Comparison of ENCODE assay signal across 20 cellular contexts in the genomic region with DNA sequence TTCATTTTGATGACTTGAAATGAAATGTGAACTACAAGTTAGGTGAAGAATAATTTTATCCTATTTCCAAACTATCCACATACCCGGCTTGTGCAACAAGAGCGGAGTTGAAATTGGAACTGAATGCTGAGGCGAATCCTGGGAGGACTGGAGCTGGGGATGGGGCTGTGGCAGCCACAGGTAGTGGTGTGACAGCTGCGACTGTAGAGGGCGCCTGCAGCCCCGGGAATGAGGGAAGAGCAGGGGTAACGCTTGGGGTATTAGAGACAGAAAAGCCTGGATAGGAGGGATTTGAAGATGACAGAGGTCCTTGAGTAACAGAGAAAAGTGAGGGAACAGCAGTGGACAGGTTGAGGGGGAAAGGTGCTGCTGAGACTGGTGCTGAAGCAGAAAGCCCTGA. TPM values are rescaled to one million over a fixed set of nuclear protein-coding genes. Genes with fewer than 3 reads are reported as not detected.
DNase-seq lines count a peak whose midpoint lies in the region; ATAC-seq, FAIRE-seq and TF ChIP-seq lines count a peak whose summit lies in the region.
"Had no signal": no experiment of that assay in that cellular context is flagged by ENCODE, and none has a peak within 500 bp of the region (broad histone marks: within the 10 kb centered on the region; RNA-seq: fewer than 3 reads in every experiment).

No MANE protein-coding gene starts in this region.

- H3K4me3 Mint-ChIP-seq in Caco-2 (ENCODE audit: unreplicated experiment): no peak overlapping the region
- H3K4me3 Mint-ChIP-seq: activated naive CD8-positive, alpha-beta T cell treated with anti-CD3 and anti-CD28 coated beads, Interleukin-2, amount 10 ng/mL, durations not matched to agents 7 days and 5 days; T-helper 2 cell treated with Interferon-gamma antibody and Interleukin-4, amounts not matched to agents 5 μg/mL and 100 μg/mL, for 36 hours had no signal

- H3K36me3 Mint-ChIP-seq in Caco-2 (ENCODE audit: insufficient read depth, unreplicated experiment): peaks cover 75% of the 10 kb centered on the region

- H3K27me3 ChIP-seq in Caco-2 (replicated peaks; ENCODE audit: control insufficient read depth, insufficient read depth, low read length): no peaks in the 10 kb centered on the region
- no peaks in the 10 kb centered on the region for H3K27me3 ChIP-seq in bronchial epithelial cell (ENCODE audit: control insufficient read depth, insufficient read depth, low read length)
- H3K27me3 ChIP-seq: BLaER1 treated with 17β-estradiol and CSF1 and Interleukin-3, amounts not matched to agents 10 nM and 100 nM had no signal

- no peaks in the 10 kb centered on the region for H3K4me1 ChIP-seq in Caco-2
- H3K4me1 ChIP-seq: BLaER1 treated with 17β-estradiol and CSF1 and Interleukin-3, amounts not matched to agents 10 nM and 100 nM had no signal

- no peaks in the 10 kb centered on the region for H3K27me3 Mint-ChIP-seq in Caco-2 (ENCODE audit: insufficient read depth, unreplicated experiment)
- H3K27me3 Mint-ChIP-seq: activated naive CD8-positive, alpha-beta T cell treated with anti-CD3 and anti-CD28 coated beads, Interleukin-2, amount 10 ng/mL, durations not matched to agents 7 days and 5 days had no signal

- CTCF ChIA-PET in Caco-2 (lab: Charles Lee): no interaction called here

- peaks cover 14% of the 10 kb centered on the region for H3K9me3 Mint-ChIP-seq in Caco-2 (ENCODE audit: unreplicated experiment)
- H3K9me3 Mint-ChIP-seq: activated naive CD8-positive, alpha-beta T cell treated with anti-CD3 and anti-CD28 coated beads, Interleukin-2, amount 10 ng/mL, durations not matched to agents 7 days and 5 days; T-helper 2 cell treated with Interferon-gamma antibody and Interleukin-4, amounts not matched to agents 5 μg/mL and 100 μg/mL, for 36 hours had no signal

- H3K36me3 ChIP-seq in Caco-2 (ENCODE audit: control insufficient read depth, insufficient read depth, low read length): peaks cover 7% of the 10 kb centered on the region
- H3K36me3 ChIP-seq in bronchial epithelial cell (ENCODE audit: control insufficient read depth, insufficient read depth, low read length): peaks cover 17% of the 10 kb centered on the region

- H3K4me3 ChIP-seq in Caco-2 (ENCODE audit: low read depth, low read length): no peak overlapping the region
- no peak overlapping the region for H3K4me3 ChIP-seq in bronchial epithelial cell (ENCODE audit: low read depth, low read length)
- H3K4me3 ChIP-seq: BLaER1 treated with 17β-estradiol and CSF1 and Interleukin-3, amounts not matched to agents 10 nM and 100 nM had no signal

- FAIRE-seq in bronchial epithelial cell (lab: Jason Lieb, UNC): no peak

- peaks cover 4% of the 10 kb centered on the region for H3K4me1 Mint-ChIP-seq in Caco-2 (ENCODE audit: low read depth, unreplicated experiment)

- no peaks in the 10 kb centered on the region for H3K9me3 ChIP-seq in Caco-2

- H3K27ac Mint-ChIP-seq in Caco-2 (ENCODE audit: unreplicated experiment): no peak overlapping the region
- H3K27ac Mint-ChIP-seq: activated naive CD8-positive, alpha-beta T cell treated with anti-CD3 and anti-CD28 coated beads, Interleukin-2, amount 10 ng/mL, durations not matched to agents 7 days and 5 days; T-helper 2 cell treated with Interferon-gamma antibody and Interleukin-4, amounts not matched to agents 5 μg/mL and 100 μg/mL, for 36 hours had no signal

- intact Hi-C loops in Caco-2 (cut with micrococcal nuclease; ENCODE audit: unreplicated experiment): no loop called here

- peak; percentile 41 for ATAC-seq in left lobe of liver
- ATAC-seq in HG02798 (IDR thresholded peaks at IDR 0.05; ENCODE audit: poor library complexity, unreplicated experiment): no peak
- no peak for ATAC-seq in GM18868 (IDR thresholded peaks at IDR 0.05; ENCODE audit: unreplicated experiment)

- in situ Hi-C loops in KBM-7 (cut with MboI; ENCODE audit: low pct_unique_long_range_greater_than_20kb, low sequenced_read_pairs): no loop called here

- POLR2A ChIA-PET in Caco-2 (lab: Charles Lee): no interaction called here

- DNase-seq in Caco-2 (peak in 1 of 2 experiments; percentile 33), HuH-7 (ENCODE audit: low spot score) (peak; percentile 15), bronchial epithelial cell (ENCODE audit: low read depth) (no peak), left lobe of liver (ENCODE audit: low spot score) (no peak), NCI-H774 (lab: John Stamatoyannopoulos, UW) (no peak), KBM-7 (no peak)
- DNase-seq: activated CD4-positive, alpha-beta T cell treated with anti-CD3 and anti-CD28 coated beads, Interleukin-2, amount 50 U/mL, for 1 hour; activated naive CD8-positive, alpha-beta T cell treated with anti-CD3 and anti-CD28 coated beads, Interleukin-2, amount 10 ng/mL, durations not matched to agents 7 days and 5 days; central memory CD4-positive, alpha-beta T cell; GOT3; kidney glomerular epithelial cell; NCI-H146; NCI-H510A; RPMI8226; stimulated activated CD4-positive, alpha-beta T cell treated with anti-CD3 and anti-CD28 coated beads, Interleukin-12 subunit alpha, Interleukin-12 subunit beta, amount 100 ng/mL, for 4 hours had no signal

- no TSS peak for BruUV-seq in Caco-2 (replicated peaks; lab: Mats Ljungman, UMichigan)

- TF ChIP-seq CTCF in Caco-2 (IDR thresholded peaks at IDR 0.05; ENCODE audit: insufficient read depth in 1 of 2, low read depth in 1 of 2, low read length in 1 of 2, severe bottlenecking in 1 of 2, unreplicated experiment in 1 of 2) (peak; percentile 26 to 43), bronchial epithelial cell (IDR thresholded peaks at IDR 0.05; ENCODE audit: insufficient read depth, low read length, severe bottlenecking) (peak; percentile 15)

RNA-seq across cellular contexts. Expression of a gene that starts 22.0 kb away (rescaled TPM):
- 0.16 and 0.43 TPM in 2 replicates for total RNA-seq in Caco-2 (2022)
- total RNA-seq in bronchial epithelial cell: not detected in 2 replicates
- total RNA-seq in left lobe of liver: not detected
- total RNA-seq: activated naive CD8-positive, alpha-beta T cell treated with anti-CD3 and anti-CD28 coated beads, Interleukin-2, amount 10 ng/mL, durations not matched to agents 7 days and 5 days; glomerular endothelial cell had no signal

RNA-seq across cellular contexts. Expression of a gene that starts 25.3 kb away (rescaled TPM):
- total RNA-seq in Caco-2 (2022): 75.6 and 85.0 TPM in 2 replicates
- total RNA-seq in bronchial epithelial cell: 9.5 and 14.8 TPM in 2 replicates
- 7.3 TPM for total RNA-seq in left lobe of liver

RNA-seq across cellular contexts. Expression of a gene that starts 25.6 kb away (rescaled TPM):
- total RNA-seq in Caco-2 (2022): 35.8 and 38.1 TPM in 2 replicates
- 9.0 and 10.0 TPM in 2 replicates for total RNA-seq in bronchial epithelial cell
- total RNA-seq in left lobe of liver: 16.7 TPM
